ENCODE assay signal across 16 cellular contexts in genomic region chr3:170361711-170362110, GRCh38. TPM values are rescaled to one million over a fixed set of nuclear protein-coding genes. Genes with fewer than 3 reads are reported as not detected.
DNase-seq lines count a peak whose midpoint lies in the region; ATAC-seq and TF ChIP-seq lines count a peak whose summit lies in the region.
"Had no signal": no experiment of that assay in that cellular context is flagged by ENCODE, and none has a peak within 500 bp of the region (broad histone marks: within the 10 kb centered on the region; RNA-seq: fewer than 3 reads in every experiment).

No MANE protein-coding gene starts in this region.

- no peak overlapping the region for H4K8ac ChIP-seq in mesendoderm (ENCODE audit: low read depth, low read length)

- H3K79me1 ChIP-seq in mesendoderm (ENCODE audit: low read length), result no peaks in the 10 kb centered on the region

- peak overlapping the region; percentile 63 for H3K4me2 ChIP-seq in mesendoderm (ENCODE audit: low read length)

- H3K4me1 Mint-ChIP-seq in stimulated activated naive CD8-positive, alpha-beta T cell treated with anti-CD3 and anti-CD28 coated beads, Interleukin-15, Interleukin-2, amounts not matched to agents 100 ng/mL and 50 ng/mL, for 24 hours (ENCODE audit: low read depth), result peaks cover 56% of the 10 kb centered on the region
- peaks cover 68% of the 10 kb centered on the region for H3K4me1 Mint-ChIP-seq in brain

- H3K27ac ChIP-seq in mesendoderm (ENCODE audit: low read depth, low read length), result no peak overlapping the region
- H3K27ac ChIP-seq: skin epidermis, upper lobe of left lung had no signal

- H3K79me2 ChIP-seq in mesendoderm (ENCODE audit: control insufficient read depth, insufficient read depth, low read length), result peaks cover 79% of the 10 kb centered on the region

- H3K4ac ChIP-seq in mesendoderm (ENCODE audit: low read depth, low read length), result no peak overlapping the region

- TF ChIP-seq CTCF in brain (conservative IDR thresholded peaks at IDR 0.05), result no peak

- no peak overlapping the region for H3K18ac ChIP-seq in mesendoderm (ENCODE audit: low read length)

- peak overlapping the region; percentile 18 for H3K56ac ChIP-seq in mesendoderm (ENCODE audit: low read length)

- peaks cover 3% of the 10 kb centered on the region for H3K9me3 Mint-ChIP-seq in stimulated activated naive CD8-positive, alpha-beta T cell treated with anti-CD3 and anti-CD28 coated beads, Interleukin-15, Interleukin-2, amounts not matched to agents 100 ng/mL and 50 ng/mL, for 24 hours
- peaks cover 4 to 14% (median 8%) of the 10 kb centered on the region in 5 experiments for H3K9me3 Mint-ChIP-seq in brain

- no peaks in the 10 kb centered on the region for H3K27me3 Mint-ChIP-seq in stimulated activated naive CD8-positive, alpha-beta T cell treated with anti-CD3 and anti-CD28 coated beads, Interleukin-15, Interleukin-2, amounts not matched to agents 100 ng/mL and 50 ng/mL, for 24 hours
- H3K27me3 Mint-ChIP-seq in brain, result peaks cover 14% of the 10 kb centered on the region

- H3K36me3 Mint-ChIP-seq in stimulated activated naive CD8-positive, alpha-beta T cell treated with anti-CD3 and anti-CD28 coated beads, Interleukin-15, Interleukin-2, amounts not matched to agents 100 ng/mL and 50 ng/mL, for 24 hours (ENCODE audit: low read depth), result peaks cover 56% of the 10 kb centered on the region
- H3K36me3 Mint-ChIP-seq in brain, result peaks cover 71% of the 10 kb centered on the region

- H2BK15ac ChIP-seq in mesendoderm (replicated peaks; ENCODE audit: low read depth), result no peak overlapping the region

- H3K36me3 ChIP-seq in mesendoderm (ENCODE audit: control insufficient read depth, insufficient read depth, low read length), result peaks cover 4% of the 10 kb centered on the region

- no peak overlapping the region for H4K5ac ChIP-seq in mesendoderm (ENCODE audit: low read length)

- H2BK5ac ChIP-seq in mesendoderm (ENCODE audit: low read length), result no peak overlapping the region

- ATAC-seq in stimulated activated naive CD8-positive, alpha-beta T cell treated with anti-CD3 and anti-CD28 coated beads, Interleukin-15, Interleukin-2, amounts not matched to agents 100 U/mL and 50 U/mL, for 24 hours, result no peak
- no peak for ATAC-seq in HG03045 (IDR thresholded peaks at IDR 0.05; ENCODE audit: unreplicated experiment)
- ATAC-seq in HG02840 (IDR thresholded peaks at IDR 0.05; ENCODE audit: low FRiP score, unreplicated experiment), result no peak
- ATAC-seq in HG02870 (IDR thresholded peaks at IDR 0.05; ENCODE audit: unreplicated experiment), result no peak
- ATAC-seq: mucosa of descending colon had no signal

- H3K4me3 Mint-ChIP-seq in stimulated activated naive CD8-positive, alpha-beta T cell treated with anti-CD3 and anti-CD28 coated beads, Interleukin-15, Interleukin-2, amounts not matched to agents 100 ng/mL and 50 ng/mL, for 24 hours, result peak overlapping the region; percentile 14
- peak overlapping the region; percentile 75 to 98 (median 93) for H3K4me3 Mint-ChIP-seq in brain

- H3K23ac ChIP-seq in mesendoderm (ENCODE audit: low read length), result no peak overlapping the region

- H3K27me3 ChIP-seq in mesendoderm (ENCODE audit: insufficient read depth, low read length, poor library complexity), result no peaks in the 10 kb centered on the region
- H3K27me3 ChIP-seq: upper lobe of left lung had no signal

- H3K4me1 ChIP-seq in mesendoderm (ENCODE audit: control insufficient read depth, low read depth, low read length), result peaks cover 2% of the 10 kb centered on the region

- WGBS in mesendoderm (ENCODE audit: extremely low coverage, insufficient coverage, low lambda C conversion rate), result no CpG with 5 or more reads among the region's 6 CpGs

- no peak overlapping the region for H2AK5ac ChIP-seq in mesendoderm (ENCODE audit: low read length)

- peak overlapping the region; percentile 39 for H3K4me3 ChIP-seq in mesendoderm (ENCODE audit: low read length)
- H3K4me3 ChIP-seq: mucosa of descending colon had no signal

- no peak overlapping the region for H3K27ac Mint-ChIP-seq in stimulated activated naive CD8-positive, alpha-beta T cell treated with anti-CD3 and anti-CD28 coated beads, Interleukin-15, Interleukin-2, amounts not matched to agents 100 ng/mL and 50 ng/mL, for 24 hours
- peak overlapping the region in 1 of 5 experiments; percentile 51 for H3K27ac Mint-ChIP-seq in brain

- peak overlapping the region; percentile 62 for H3K9ac ChIP-seq in mesendoderm (ENCODE audit: low read length)

- no peak for DNase-seq in stimulated activated naive CD8-positive, alpha-beta T cell treated with anti-CD3 and anti-CD28 coated beads, Interleukin-15, Interleukin-2, amounts not matched to agents 100 U/mL and 50 U/mL, for 24 hours
- DNase-seq in mesendoderm (no peak), retina (no peak)
- DNase-seq: activated CD4-positive, alpha-beta T cell treated with anti-CD3 and anti-CD28 coated beads, Interleukin-2, amount 50 U/mL, for 1 hour; activated gamma-delta T cell; mucosa of descending colon; NCI-H1417; NK-92 treated with Interleukin-12 subunit alpha and Interleukin-12 subunit beta, amount 100 ng/mL, for 24 hours; T-helper 1 cell; upper lobe of left lung had no signal

- no peak overlapping the region for H2BK120ac ChIP-seq in mesendoderm (ENCODE audit: low read depth, low read length)

RNA-seq across cellular contexts. Expression of gene SKIL, which starts 4.2 kb away (rescaled TPM):
- 2.4 TPM for polyA plus RNA-seq in brain (ENCODE audit: insufficient read depth, low read depth, low replicate concordance)
- 68.6 TPM for polyA plus RNA-seq in mesendoderm (2013, experiment 1 of 2)
- polyA plus RNA-seq in mesendoderm (2013, experiment 2 of 2), result 69.3 TPM

RNA-seq across cellular contexts. Expression of gene CLDN11, which starts 57.0 kb away (rescaled TPM):
- polyA plus RNA-seq in brain (ENCODE audit: insufficient read depth, low read depth, low replicate concordance), result 104 TPM
- 26.2 TPM for polyA plus RNA-seq in mesendoderm (2013, experiment 1 of 2)
- 25.3 TPM for polyA plus RNA-seq in mesendoderm (2013, experiment 2 of 2)
